ENCODE assay signal across 8 cellular contexts in the genomic region with DNA sequence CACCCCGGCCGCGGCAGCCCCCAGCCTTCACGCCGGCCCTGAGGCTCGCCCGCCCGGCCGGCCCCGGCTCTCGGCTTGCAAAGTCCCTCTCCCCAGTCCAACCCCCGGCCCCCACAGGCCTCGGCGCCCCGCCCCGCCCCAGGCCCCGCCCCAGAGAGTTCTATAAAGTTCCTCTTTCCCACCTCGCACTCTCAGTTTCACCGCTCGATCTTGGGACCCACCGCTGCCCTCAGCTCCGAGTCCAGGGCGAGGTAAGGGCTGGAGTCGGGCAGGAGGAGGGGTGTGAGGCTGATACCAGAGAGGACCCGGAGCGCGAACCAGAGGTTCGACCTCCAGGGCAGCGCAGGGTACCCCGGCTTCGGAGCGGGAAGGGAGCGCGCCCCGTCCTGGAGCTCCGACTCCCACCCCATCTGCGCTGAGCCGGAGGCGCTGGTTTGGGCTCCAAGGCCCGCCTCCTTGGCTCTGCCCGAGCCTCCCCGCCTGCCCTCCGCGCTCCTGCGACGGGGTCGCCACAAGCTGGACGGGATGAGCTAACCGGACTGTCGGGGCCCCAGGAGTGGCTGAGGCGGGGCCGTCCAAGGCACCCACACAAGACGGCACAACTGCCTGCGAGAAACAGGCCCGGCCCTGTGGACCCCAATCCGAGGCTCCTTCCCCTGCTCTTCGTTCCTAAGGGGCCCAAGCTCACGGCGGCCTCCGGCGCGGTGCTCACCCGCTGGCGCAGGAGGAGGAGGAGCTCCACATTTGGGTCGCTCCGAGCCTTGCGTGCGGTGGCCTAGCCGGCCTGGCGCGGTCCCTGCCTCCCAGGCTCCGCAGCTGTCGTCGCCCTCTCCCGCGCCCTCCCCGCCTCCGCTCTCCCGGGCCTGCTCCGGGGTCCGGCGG. TPM values are rescaled to one million over a fixed set of nuclear protein-coding genes. Genes with fewer than 3 reads are reported as not detected.
DNase-seq lines count a peak whose midpoint lies in the region; ATAC-seq, FAIRE-seq and TF ChIP-seq lines count a peak whose summit lies in the region.

A gene (plus strand): TSS at position 194 of the 882 bp plus-strand sequence. CDS start 1,401 bp downstream, outside the sequence.

- intact Hi-C loops in activated B cell treated with CpG ODN at 0.5 μM for 24 hours (cut with micrococcal nuclease), result loop anchor here (1.0 to 5.0 kb wide), 13 partner anchors 13 to 1006 kb away; no protein-coding TSS in a partner anchor

- no peaks in the 10 kb centered on the region for H3K9me3 Mint-ChIP-seq in activated B cell treated with CpG ODN at 0.5 μM for 24 hours
- no peaks in the 10 kb centered on the region for H3K9me3 Mint-ChIP-seq in naive thymus-derived CD8-positive, alpha-beta T cell

- peak within 1 kb of the TSS in 4 of 5 donors; percentile 24 to 51 (median 37) for H3K9ac ChIP-seq in subcutaneous abdominal adipose tissue (ENCODE audit: low read length in 5 of 5)

- peaks cover 11 to 51% (median 26%) of the 10 kb centered on the region in 5 donors for H3K27me3 ChIP-seq in subcutaneous abdominal adipose tissue (ENCODE audit: control insufficient read depth in 5 of 5, insufficient read depth in 4 of 5, low read length in 5 of 5)

- peak within 1 kb of the TSS; percentile 98 for H3K4me3 Mint-ChIP-seq in activated B cell treated with CpG ODN at 0.5 μM for 24 hours
- peak within 1 kb of the TSS; percentile 84 to 95 (median 92) for H3K4me3 Mint-ChIP-seq in naive thymus-derived CD8-positive, alpha-beta T cell

- no peak within 1 kb of the TSS for H3K27ac ChIP-seq in subcutaneous abdominal adipose tissue (ENCODE audit: low read depth, low read length)

- H3K4me1 ChIP-seq in subcutaneous abdominal adipose tissue (ENCODE audit: control insufficient read depth in 5 of 5, insufficient read depth in 5 of 5, low read length in 5 of 5), result peaks cover 2 to 50% (median 49%) of the 10 kb centered on the region in 5 donors

- FAIRE-seq in GM12892 (lab: Jason Lieb, UNC), result peak; percentile 54

- no peaks in the 10 kb centered on the region for H3K27me3 Mint-ChIP-seq in activated B cell treated with CpG ODN at 0.5 μM for 24 hours
- peaks cover 0 to 13% (median 10%) of the 10 kb centered on the region in 5 donors for H3K27me3 Mint-ChIP-seq in naive thymus-derived CD8-positive, alpha-beta T cell

- H3K4me3 ChIP-seq in subcutaneous abdominal adipose tissue (ENCODE audit: low read depth in 1 of 5, low read length in 5 of 5), result peak within 1 kb of the TSS; percentile 61 to 76 (median 66)

- DNase-seq in GM12892 (ENCODE audit: insufficient read length) (peak; percentile 76), activated B cell treated with CpG ODN at 0.5 μM for 24 hours (no peak), ecto neural progenitor cell (ENCODE audit: low spot score) (peak; percentile 69), left lobe of liver (ENCODE audit: low spot score) (no peak), glomerular visceral epithelial cell (ENCODE audit: extremely low spot score) (no peak)
- DNase-seq in naive thymus-derived CD8-positive, alpha-beta T cell, result peak in 4 of 10 donors; percentile 21 to 45 (median 30)

- ATAC-seq in HG02623 (IDR thresholded peaks at IDR 0.05; ENCODE audit: unreplicated experiment), result peak; percentile 40
- ATAC-seq in activated B cell treated with CpG ODN at 0.5 μM for 24 hours (ENCODE audit: low read depth), result peak; percentile 74
- peak; percentile 36 to 48 for ATAC-seq in naive thymus-derived CD8-positive, alpha-beta T cell
- no peak for ATAC-seq in left lobe of liver

- POLR2A ChIA-PET in activated B cell treated with CpG ODN at 0.5 μM for 24 hours (lab: Charles Lee), result interaction anchor here (0.6 to 9.3 kb wide), 59 partner anchors 8 to 977 kb away, joined by 3 to 255 read pairs (median 10); a partner anchor contains a TSS
- POLR2A ChIA-PET in naive thymus-derived CD8-positive, alpha-beta T cell (lab: Charles Lee), result interaction anchor here (1.0 to 2.2 kb wide), 8 partner anchors 8 to 105 kb away, joined by 3 to 11 read pairs (median 4); a partner anchor contains a TSS

- TF ChIP-seq POLR2A in GM12892 (IDR thresholded peaks at IDR 0.05; ENCODE audit: low read depth, low read length), result peak; percentile 99

- CTCF ChIA-PET in activated B cell treated with CpG ODN at 0.5 μM for 24 hours (lab: Charles Lee), result interaction anchor here (0.8 to 6.5 kb wide), 14 partner anchors 11 to 203 kb away, joined by 3 to 37 read pairs (median 4); a partner anchor contains a TSS

- no peak for TF ChIP-seq CTCF in activated B cell treated with CpG ODN at 0.5 μM for 24 hours (IDR thresholded peaks at IDR 0.05)

- H3K36me3 ChIP-seq in subcutaneous abdominal adipose tissue (ENCODE audit: control insufficient read depth in 5 of 5, insufficient read depth in 5 of 5, low read length in 5 of 5), result peaks cover 0 to 3% (median 0%) of the 10 kb centered on the region in 5 donors

- H3K4me1 Mint-ChIP-seq in activated B cell treated with CpG ODN at 0.5 μM for 24 hours, result peaks cover 51% of the 10 kb centered on the region
- peaks cover 7 to 37% (median 31%) of the 10 kb centered on the region in 4 donors for H3K4me1 Mint-ChIP-seq in naive thymus-derived CD8-positive, alpha-beta T cell

- H3K27ac Mint-ChIP-seq in activated B cell treated with CpG ODN at 0.5 μM for 24 hours, result peak within 1 kb of the TSS; percentile 94
- peak within 1 kb of the TSS in 7 of 10 donors; percentile 40 to 84 (median 75) for H3K27ac Mint-ChIP-seq in naive thymus-derived CD8-positive, alpha-beta T cell

- peaks cover 40% of the 10 kb centered on the region for H3K36me3 Mint-ChIP-seq in activated B cell treated with CpG ODN at 0.5 μM for 24 hours (ENCODE audit: low read depth)
- H3K36me3 Mint-ChIP-seq in naive thymus-derived CD8-positive, alpha-beta T cell, result no peaks in the 10 kb centered on the region

- H3K9me3 ChIP-seq in subcutaneous abdominal adipose tissue (ENCODE audit: control insufficient read depth in 5 of 5, low read length in 5 of 5), result no peaks in the 10 kb centered on the region

RNA-seq across cellular contexts. Expression of the gene that starts here (rescaled TPM):
- 248 TPM for polyA plus RNA-seq in GM12892 (2012; ENCODE audit: missing spikeins)
- 417 and 426 TPM in 2 replicates for total RNA-seq in activated B cell treated with CpG ODN at 0.5 μM for 24 hours
- total RNA-seq in naive thymus-derived CD8-positive, alpha-beta T cell, result 10 to 100 TPM in 1 of 2 experiments, 1 to 10 TPM in 1; 7.4 to 10.4 TPM
- polyA plus RNA-seq in naive thymus-derived CD8-positive, alpha-beta T cell, result under 1 TPM; 0.44 to 0.97 (median 0.94) TPM
- 1.7 TPM for total RNA-seq in left lobe of liver

Comparison
In these comparisons a context has a peak if more than half of its experiments do, and no peak if none do; other contexts are left out.
1. RNA of the gene that starts here (total RNA-seq): 417 to 426 TPM in activated B cell treated with CpG ODN at 0.5 μM for 24 hours; 7.4 to 10.4 TPM in naive thymus-derived CD8-positive, alpha-beta T cell and 1.7 TPM in left lobe of liver (single experiment); every median in the first group is over 10 times any median in the second.
2. DNase-seq: peak in GM12892 (single experiment) and ecto neural progenitor cell (single experiment); none in activated B cell treated with CpG ODN at 0.5 μM for 24 hours (single experiment), left lobe of liver (single experiment) and glomerular visceral epithelial cell (single experiment).